In genomic region chr12:113905829-113906228, GRCh38 we compare ENCODE assay signal across 17 cellular contexts.
A peak's percentile ranks its signal among the peaks of the same experiment; 100 is the strongest.
DNase-seq lines count a peak whose midpoint lies in the region; ATAC-seq and TF ChIP-seq lines count a peak whose summit lies in the region.
"Had no signal": no experiment of that assay in that cellular context is flagged by ENCODE, and none has a peak within 500 bp of the region (broad histone marks: within the 10 kb centered on the region; RNA-seq: fewer than 3 reads in every experiment).

No MANE protein-coding gene starts in this region.

- peak; percentile 31 for DNase-seq in natural killer cell treated with Interleukin-12 subunit alpha and Interleukin-12 subunit beta and Interleukin-15 and Interleukin-18, amount 100 ng/mL, for 72 hours (ENCODE audit: low spot score)
- DNase-seq in natural killer cell (no peak), SJSA1 (ENCODE audit: low read depth in 1 of 2, low spot score in 2 of 2) (peak; percentile 64 to 82), neural crest cell (ENCODE audit: low read depth, low spot score) (no peak)
- no peak for DNase-seq in activated T-cell treated with anti-CD3 and anti-CD28 coated beads, Interleukin-2, amount 50 U/mL, for 48 hours
- DNase-seq: 8988T; AML-193; Caco-2; Calu3; CD4-positive, alpha-beta T cell; CD8-positive, alpha-beta T cell; DMS79 treated with DMSO at 0.1 percent for 48 hours; GF-D8 had no signal

- H3K27ac Mint-ChIP-seq in natural killer cell treated with Interleukin-12 subunit alpha and Interleukin-12 subunit beta and Interleukin-15 and Interleukin-18, amount 100 ng/mL, for 72 hours = no peak overlapping the region
- H3K27ac Mint-ChIP-seq in natural killer cell (no peak overlapping the region), neural crest cell (ENCODE audit: unreplicated experiment) (peak overlapping the region; percentile 87)
- H3K27ac Mint-ChIP-seq: B cell; CD4-positive, alpha-beta T cell; CD8-positive, alpha-beta T cell had no signal

- ATAC-seq in natural killer cell treated with Interleukin-12 subunit alpha and Interleukin-12 subunit beta and Interleukin-15 and Interleukin-18, amount 100 ng/mL, for 72 hours = no peak
- ATAC-seq in natural killer cell = no peak
- ATAC-seq in HG03095 (IDR thresholded peaks at IDR 0.05; ENCODE audit: unreplicated experiment) = no peak
- ATAC-seq: CD8-positive, alpha-beta T cell had no signal

- H3K9me3 Mint-ChIP-seq in natural killer cell treated with Interleukin-12 subunit alpha and Interleukin-12 subunit beta and Interleukin-15 and Interleukin-18, amount 100 ng/mL, for 72 hours = no peaks in the 10 kb centered on the region
- H3K9me3 Mint-ChIP-seq in natural killer cell (no peaks in the 10 kb centered on the region), neural crest cell (no peaks in the 10 kb centered on the region)
- H3K9me3 Mint-ChIP-seq: CD4-positive, alpha-beta T cell; CD8-positive, alpha-beta T cell had no signal

- no peaks in the 10 kb centered on the region for H3K27me3 ChIP-seq in SJSA1 (replicated peaks)
- H3K27me3 ChIP-seq: BLaER1 treated with 17β-estradiol and CSF1 and Interleukin-3, amounts not matched to agents 10 nM and 100 nM had no signal

- H3K4me3 Mint-ChIP-seq in natural killer cell treated with Interleukin-12 subunit alpha and Interleukin-12 subunit beta and Interleukin-15 and Interleukin-18, amount 100 ng/mL, for 72 hours = no peak overlapping the region
- no peak overlapping the region for H3K4me3 Mint-ChIP-seq in natural killer cell
- H3K4me3 Mint-ChIP-seq in neural crest cell = no peak overlapping the region
- H3K4me3 Mint-ChIP-seq: B cell; CD4-positive, alpha-beta T cell; CD8-positive, alpha-beta T cell had no signal

- peaks cover 89% of the 10 kb centered on the region for H3K36me3 ChIP-seq in SJSA1

- peaks cover 23% of the 10 kb centered on the region for H3K4me1 ChIP-seq in SJSA1 (replicated peaks)
- H3K4me1 ChIP-seq: Caco-2 had no signal

- TF ChIP-seq CTCF in natural killer cell (IDR thresholded peaks at IDR 0.05) = no peak
- no peak for TF ChIP-seq CTCF in neural crest cell (conservative IDR thresholded peaks at IDR 0.05)

- H3K36me3 Mint-ChIP-seq in natural killer cell treated with Interleukin-12 subunit alpha and Interleukin-12 subunit beta and Interleukin-15 and Interleukin-18, amount 100 ng/mL, for 72 hours = peaks cover 19% of the 10 kb centered on the region
- H3K36me3 Mint-ChIP-seq in natural killer cell = peaks cover 9% of the 10 kb centered on the region
- H3K36me3 Mint-ChIP-seq in neural crest cell (ENCODE audit: low read depth) = peaks cover 3% of the 10 kb centered on the region

- H3K4me1 Mint-ChIP-seq in natural killer cell treated with Interleukin-12 subunit alpha and Interleukin-12 subunit beta and Interleukin-15 and Interleukin-18, amount 100 ng/mL, for 72 hours (ENCODE audit: low read depth in 2 of 2) = peaks cover 0 to 7% of the 10 kb centered on the region in 2 donors
- H3K4me1 Mint-ChIP-seq in natural killer cell = no peaks in the 10 kb centered on the region
- H3K4me1 Mint-ChIP-seq in neural crest cell = no peaks in the 10 kb centered on the region
- H3K4me1 Mint-ChIP-seq: B cell had no signal

- H3K27ac ChIP-seq in SJSA1 = no peak overlapping the region
- H3K27ac ChIP-seq: BLaER1 treated with 17β-estradiol and CSF1 and Interleukin-3, amounts not matched to agents 10 nM and 100 nM; C4-2B had no signal

- intact Hi-C loops in natural killer cell (cut with micrococcal nuclease) = no loop called here

- no peak overlapping the region for H3K4me3 ChIP-seq in SJSA1
- H3K4me3 ChIP-seq: BLaER1 treated with 17β-estradiol and CSF1 and Interleukin-3, amounts not matched to agents 10 nM and 100 nM had no signal

- no peaks in the 10 kb centered on the region; the same call in 1 of the 2 replicates for H3K9me3 ChIP-seq in SJSA1 (replicated peaks)
- H3K9me3 ChIP-seq: Caco-2 had no signal

- no peaks in the 10 kb centered on the region for H3K27me3 Mint-ChIP-seq in natural killer cell treated with Interleukin-12 subunit alpha and Interleukin-12 subunit beta and Interleukin-15 and Interleukin-18, amount 100 ng/mL, for 72 hours
- H3K27me3 Mint-ChIP-seq in natural killer cell (ENCODE audit: low read depth in 2 of 2) = no peaks in the 10 kb centered on the region
- no peaks in the 10 kb centered on the region for H3K27me3 Mint-ChIP-seq in neural crest cell (ENCODE audit: low read depth)
- H3K27me3 Mint-ChIP-seq: B cell; CD4-positive, alpha-beta T cell had no signal

Comparison
In these comparisons a context has a peak if more than half of its experiments do, and no peak if none do; other contexts are left out.
1. DNase-seq: peak in natural killer cell treated with Interleukin-12 subunit alpha and Interleukin-12 subunit beta and Interleukin-15 and Interleukin-18, amount 100 ng/mL, for 72 hours (single experiment) and SJSA1 (2 of 2); none in natural killer cell (single experiment), neural crest cell (single experiment) and activated T-cell treated with anti-CD3 and anti-CD28 coated beads, Interleukin-2, amount 50 U/mL, for 48 hours (0 of 2).